8 cellular contexts compared by ENCODE assay signal in genomic region chr3:149120051-149120972, GRCh38. TPM values are rescaled to one million over a fixed set of nuclear protein-coding genes. Genes with fewer than 3 reads are reported as not detected.
DNase-seq lines count a peak whose midpoint lies in the region; ATAC-seq and TF ChIP-seq lines count a peak whose summit lies in the region.

No MANE protein-coding gene starts in this region.

- ATAC-seq in HG02884 (IDR thresholded peaks at IDR 0.05; ENCODE audit: unreplicated experiment) = peak; percentile 68

- CTCF ChIA-PET in GM10248 (lab: Yijun Ruan, JAX) = interaction anchor here (0.6 to 9.2 kb wide), 55 partner anchors 8 to 353 kb away, joined by 3 to 154 read pairs (median 4); partner anchors contain the start of genes HLTF and HPS3

- H3K27ac ChIP-seq in 22Rv1 = no peak overlapping the region

- peak; percentile 67 for DNase-seq in GM10248 (ENCODE audit: extremely low spot score)
- peak; percentile 26 for DNase-seq in NCI-H2171 (lab: John Stamatoyannopoulos, UW)
- peak; percentile 65 for DNase-seq in glomerular visceral epithelial cell (ENCODE audit: extremely low spot score)
- DNase-seq in renal cortical epithelial cell (ENCODE audit: low read depth) = peak; percentile 76
- DNase-seq in stimulated activated CD4-positive, alpha-beta T cell treated with anti-CD3 and anti-CD28 coated beads, Interleukin-1b, Interleukin-23, amount 100 ng/mL, for 48 hours = no peak

- H3K4me3 ChIP-seq in WI38 (ENCODE audit: low read depth, low read length) = no peak overlapping the region

- TF ChIP-seq CTCF in 22Rv1 (IDR thresholded peaks at IDR 0.05) (peak; percentile 68), GM10248 (IDR thresholded peaks at IDR 0.05; ENCODE audit: control extremely low read depth, extremely low read depth, low read depth, missing control alignments) (peak; percentile 68), WI38 (IDR thresholded peaks at IDR 0.05; ENCODE audit: low read depth, low read length) (peak; percentile 4; the same call in 1 of the 2 replicates)

- POLR2A ChIA-PET in GM10248 (lab: Yijun Ruan, JAX) = no interaction called here

RNA-seq across cellular contexts. Expression of gene HPS3, which starts 9.1 kb away (rescaled TPM):
- total RNA-seq in renal cortical epithelial cell = 37.8 and 45.5 TPM in 2 replicates

RNA-seq across cellular contexts. Expression of gene HLTF, which starts 34.0 kb away (rescaled TPM):
- 37.0 and 51.7 TPM in 2 replicates for total RNA-seq in renal cortical epithelial cell

Comparison
In these comparisons a context has a peak if more than half of its experiments do, and no peak if none do; other contexts are left out.
1. CTCF ChIP-seq: peak in every context shown above with its lines; median percentile 68 in 22Rv1; 68 in GM10248; 4 in WI38.